In the genomic region with DNA sequence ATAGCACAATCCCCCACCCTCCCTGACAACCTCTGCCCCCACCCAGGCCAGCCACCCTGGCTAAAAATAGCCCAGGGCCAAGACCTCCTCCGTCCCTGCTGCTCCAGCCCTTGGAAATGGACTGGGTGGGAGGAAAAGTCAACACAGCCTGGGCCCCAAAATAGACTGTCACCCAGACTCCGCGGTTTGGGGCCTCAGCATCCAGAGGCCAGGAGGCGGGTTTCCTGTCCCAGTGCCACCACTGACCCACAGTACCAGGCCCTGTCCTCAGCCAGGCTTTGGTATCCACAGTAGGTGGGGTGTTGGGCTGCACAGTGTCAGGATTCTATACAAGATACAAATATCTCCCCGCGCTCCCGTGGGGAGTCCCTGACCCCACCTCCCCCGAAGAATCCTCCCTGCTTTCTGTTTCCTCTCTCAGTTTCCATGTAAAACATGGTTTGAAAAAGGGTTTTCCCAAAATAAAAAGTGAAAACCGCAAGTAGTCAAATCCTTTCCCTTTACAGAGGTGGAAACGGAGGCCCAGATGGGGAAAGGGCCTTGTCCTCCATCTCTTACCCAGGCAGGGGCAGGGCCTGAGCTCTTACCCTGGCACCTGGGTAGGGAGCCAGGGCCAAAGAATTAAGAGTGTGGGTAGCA, we compare ENCODE assay signal across 1 cellular context.
TF ChIP-seq lines count a peak whose summit lies in the region.

No MANE protein-coding gene starts in this region.

TF ChIP-seq in HepG2, 621 proteins besides CTCF, POLR2A, EP300 and RAD21:
- TF ChIP-seq ZNF597 (CRISPR knock-in tag; IDR thresholded peaks at IDR 0.05) (no peak), ZSCAN21 (CRISPR knock-in tag; IDR thresholded peaks at IDR 0.05; ENCODE audit: borderline replicate concordance) (no peak), KMT2A (CRISPR knock-in tag; IDR thresholded peaks at IDR 0.05) (no peak), MEF2D (CRISPR knock-in tag; IDR thresholded peaks at IDR 0.05) (0 out of 2 replicates have a peak, but pooled peaks have one; percentile 31)
- TF ChIP-seq, protein P1, sequence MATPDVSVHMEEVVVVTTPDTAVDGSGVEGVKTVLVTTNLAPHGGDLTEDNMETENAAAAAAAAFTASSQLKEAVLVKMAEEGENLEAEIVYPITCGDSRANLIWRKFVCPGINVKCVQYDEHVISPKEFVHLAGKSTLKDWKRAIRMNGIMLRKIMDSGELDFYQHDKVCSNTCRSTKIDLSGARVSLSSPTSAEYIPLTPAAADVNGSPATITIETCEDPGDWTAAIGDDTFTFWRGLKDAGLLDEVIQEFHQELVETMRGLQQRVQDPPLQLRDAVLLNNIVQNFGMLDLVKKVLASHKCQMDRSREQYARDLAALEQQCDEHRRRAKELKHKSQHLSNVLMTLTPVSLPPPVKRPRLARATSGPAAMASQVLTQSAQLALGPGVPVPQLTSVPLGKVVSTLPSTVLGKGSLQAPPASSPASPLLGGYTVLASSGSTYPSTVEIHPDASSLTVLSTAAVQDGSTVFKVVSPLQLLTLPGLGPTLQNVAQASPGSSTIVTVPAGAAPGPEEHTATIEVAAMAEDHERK (CRISPR knock-in tag; IDR thresholded peaks at IDR 0.05; ENCODE audit: low read depth): no peak
